In the genomic region with DNA sequence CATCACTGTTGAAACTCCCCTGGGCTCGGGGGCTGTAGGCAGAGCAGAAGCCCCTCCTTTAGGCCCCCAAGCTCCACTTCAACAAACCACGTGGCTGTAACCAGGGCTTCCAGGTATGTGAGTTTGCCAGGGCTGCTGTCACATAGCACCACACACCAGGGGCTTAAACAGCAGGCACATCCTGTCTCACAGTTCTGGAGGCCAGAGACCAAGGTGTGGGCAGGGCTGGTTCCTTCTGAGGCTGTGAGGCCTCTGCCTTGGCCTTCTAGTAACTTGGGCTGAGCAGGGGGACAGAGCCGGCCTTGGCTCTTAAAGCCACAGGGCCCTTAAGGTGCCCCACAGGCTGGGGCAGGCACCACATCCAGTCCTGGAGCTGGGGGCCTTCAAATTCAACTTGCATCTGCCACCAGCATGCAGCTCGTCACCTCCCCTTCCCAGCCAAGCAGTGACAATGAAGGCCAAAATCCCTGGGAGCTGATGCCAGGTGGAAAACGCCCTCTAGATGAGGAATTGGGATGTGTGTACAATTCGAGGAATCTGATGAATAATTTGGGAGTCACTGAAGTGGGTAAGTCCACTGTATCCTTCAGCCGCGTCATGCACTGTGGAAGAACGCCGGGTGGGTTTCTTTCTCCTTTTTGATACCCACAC, we compare ENCODE assay signal across 31 cellular contexts.
DNase-seq lines count a peak whose midpoint lies in the region; ATAC-seq, FAIRE-seq and TF ChIP-seq lines count a peak whose summit lies in the region.
"Had no signal": no experiment of that assay in that cellular context is flagged by ENCODE, and none has a peak within 500 bp of the region (broad histone marks: within the 10 kb centered on the region; RNA-seq: fewer than 3 reads in every experiment).

No MANE protein-coding gene starts in this region.

- DNase-seq in AG09309 (ENCODE audit: low read depth) = no peak
- peak; percentile 41 for DNase-seq in GM23248
- DNase-seq in RWPE2 (ENCODE audit: low spot score) = no peak
- peak; percentile 29 for DNase-seq in kidney
- DNase-seq in hepatocyte (ENCODE audit: low spot score) = no peak
- DNase-seq in DMS79 treated with DMSO at 0.1 percent for 48 hours (lab: John Stamatoyannopoulos, UW) = no peak
- DNase-seq in activated effector memory CD4-positive, alpha-beta T cell treated with Interleukin-2 at 50 U/mL for 16 hours = no peak
- no peak for DNase-seq in activated T-cell treated with anti-CD3 and anti-CD28 coated beads, Interleukin-2, amount 50 U/mL, for 72 hours
- DNase-seq: activated CD4-positive, CD25-positive, alpha-beta regulatory T cell treated with anti-CD3 and anti-CD28 coated beads, Interleukin-2, amount 50 U/mL, for 72 hours; activated CD8-positive, alpha-beta memory T cell treated with anti-CD3 and anti-CD28 coated beads for 24 hours; activated naive CD4-positive, alpha-beta T cell; activated T-cell treated with anti-CD3 and anti-CD28 coated beads, Interleukin-2, amount 50 U/mL, for 1 hour; body of pancreas; CD8-positive, alpha-beta T cell; DMS153; erythroblast; gastrocnemius medialis; hypothalamus; left ventricle myocardium superior; mucosa of descending colon; NCI-H1092 treated with DMSO at 0.1 percent for 48 hours; NCI-H2029 treated with DMSO at 0.1 percent for 48 hours; NCI-H345; NCI-H82; PC-9; sigmoid colon; SJCRH30; T-helper 1 cell; transverse colon had no signal

- no peaks in the 10 kb centered on the region for H3K36me3 Mint-ChIP-seq in activated T-cell treated with anti-CD3 and anti-CD28 coated beads, Interleukin-2, amount 50 U/mL, for 72 hours (ENCODE audit: insufficient read depth in 2 of 2)
- H3K36me3 Mint-ChIP-seq: CD8-positive, alpha-beta T cell had no signal

- no peaks in the 10 kb centered on the region for H3K79me2 ChIP-seq in GM23248 (ENCODE audit: insufficient read depth)
- no peaks in the 10 kb centered on the region for H3K79me2 ChIP-seq in hepatocyte

- no peak overlapping the region for H3K4me3 ChIP-seq in AG09309 (ENCODE audit: control insufficient read depth, low read depth, low read length)
- no peak overlapping the region for H3K4me3 ChIP-seq in GM23248
- H3K4me3 ChIP-seq in RWPE2 (ENCODE audit: severe bottlenecking) = no peak overlapping the region
- H3K4me3 ChIP-seq in kidney (ENCODE audit: low read length in 2 of 2) = no peak overlapping the region
- H3K4me3 ChIP-seq in hepatocyte = no peak overlapping the region
- H3K4me3 ChIP-seq: body of pancreas, gastrocnemius medialis, mucosa of descending colon, PC-9, sigmoid colon, SJCRH30, transverse colon had no signal

- no peak overlapping the region for H3K9ac ChIP-seq in GM23248
- no peak overlapping the region for H3K9ac ChIP-seq in kidney (ENCODE audit: low read length in 2 of 2)

- H3K9me2 ChIP-seq in GM23248 (ENCODE audit: insufficient read depth) = no peaks in the 10 kb centered on the region
- no peaks in the 10 kb centered on the region for H3K9me2 ChIP-seq in hepatocyte (replicated peaks; ENCODE audit: insufficient read depth)

- no peak for FAIRE-seq in kidney (lab: Jason Lieb, UNC)
- FAIRE-seq: GM12891 had no signal

- no peaks in the 10 kb centered on the region for H3F3A ChIP-seq in GM23248 (ENCODE audit: insufficient read depth)

- H3K9me3 Mint-ChIP-seq in activated T-cell treated with anti-CD3 and anti-CD28 coated beads, Interleukin-2, amount 50 U/mL, for 72 hours = no peaks in the 10 kb centered on the region
- H3K9me3 Mint-ChIP-seq: CD8-positive, alpha-beta T cell had no signal

- H3K36me3 ChIP-seq in GM23248 (ENCODE audit: low read depth) (no peaks in the 10 kb centered on the region), RWPE2 (ENCODE audit: low read depth) (no peaks in the 10 kb centered on the region), kidney (ENCODE audit: control insufficient read depth in 1 of 2, insufficient read depth in 2 of 2, low read length in 2 of 2) (no peaks in the 10 kb centered on the region), hepatocyte (replicated peaks; ENCODE audit: insufficient read depth, low read depth) (no peaks in the 10 kb centered on the region)
- H3K36me3 ChIP-seq: gastrocnemius medialis, sigmoid colon, SJCRH30, transverse colon had no signal

- peak; percentile 28; the same call in 2 of the 3 replicates for ATAC-seq in RWPE2 (ENCODE audit: low read depth)
- no peak for ATAC-seq in activated T-cell treated with anti-CD3 and anti-CD28 coated beads, Interleukin-2, amount 50 U/mL, for 72 hours (replicated peaks in 1 of 2)
- ATAC-seq: body of pancreas; CD8-positive, alpha-beta T cell; gastrocnemius medialis; left ventricle myocardium superior; mucosa of descending colon had no signal

- intact Hi-C loops in kidney (cut with DNase I) = no loop called here

- H3K27ac Mint-ChIP-seq in activated T-cell treated with anti-CD3 and anti-CD28 coated beads, Interleukin-2, amount 50 U/mL, for 72 hours = no peak overlapping the region
- H3K27ac Mint-ChIP-seq: CD8-positive, alpha-beta T cell had no signal

- peaks cover 9% of the 10 kb centered on the region for H3K4me1 Mint-ChIP-seq in activated T-cell treated with anti-CD3 and anti-CD28 coated beads, Interleukin-2, amount 50 U/mL, for 72 hours (ENCODE audit: low read depth)

- H3K27ac ChIP-seq in GM23248 (no peak overlapping the region), RWPE2 (ENCODE audit: poor library complexity, severe bottlenecking) (no peak overlapping the region), kidney (ENCODE audit: low read depth in 2 of 2, low read length in 2 of 2) (no peak overlapping the region), hepatocyte (no peak overlapping the region)
- H3K27ac ChIP-seq: body of pancreas, gastrocnemius medialis, HL-60, PC-9, sigmoid colon, SJCRH30, transverse colon had no signal

- H2AFZ ChIP-seq in GM23248 (no peak overlapping the region), hepatocyte (no peak overlapping the region)
- H2AFZ ChIP-seq: PC-9 had no signal

- H4K20me1 ChIP-seq in GM23248 (ENCODE audit: insufficient read depth) (no peaks in the 10 kb centered on the region), hepatocyte (ENCODE audit: insufficient read depth, poor library complexity, severe bottlenecking) (no peaks in the 10 kb centered on the region)

- no peaks in the 10 kb centered on the region for H3K4me1 ChIP-seq in GM23248 (ENCODE audit: insufficient read depth)
- H3K4me1 ChIP-seq in RWPE2 (ENCODE audit: insufficient read depth, poor library complexity, severe bottlenecking) = no peaks in the 10 kb centered on the region
- H3K4me1 ChIP-seq in kidney (ENCODE audit: control insufficient read depth in 1 of 2, insufficient read depth in 1 of 2, low read depth in 1 of 2, low read length in 2 of 2) = peaks cover 0 to 5% of the 10 kb centered on the region in 2 donors
- H3K4me1 ChIP-seq in hepatocyte (ENCODE audit: insufficient read depth) = no peaks in the 10 kb centered on the region
- H3K4me1 ChIP-seq: body of pancreas, gastrocnemius medialis, sigmoid colon, transverse colon had no signal

- peaks cover 28% of the 10 kb centered on the region for H3K27me3 Mint-ChIP-seq in activated T-cell treated with anti-CD3 and anti-CD28 coated beads, Interleukin-2, amount 50 U/mL, for 72 hours (ENCODE audit: low read depth)

- TF ChIP-seq CTCF in AG09309 (IDR thresholded peaks at IDR 0.05; ENCODE audit: control insufficient read depth, insufficient read depth, low read depth, low read length, missing control alignments) (peak; percentile 4), RWPE2 (IDR thresholded peaks at IDR 0.05; ENCODE audit: poor library complexity, severe bottlenecking) (peak; percentile 20), kidney (IDR thresholded peaks at IDR 0.05; ENCODE audit: borderline replicate concordance, extremely low read depth, insufficient read depth) (no peak), hepatocyte (IDR thresholded peaks at IDR 0.05; ENCODE audit: poor library complexity) (no peak)

- 0 out of 2 replicates have a peak, but pooled peaks cover 9% of the 10 kb centered on the region for H3K27me3 ChIP-seq in GM23248 (replicated peaks; ENCODE audit: insufficient read depth)
- H3K27me3 ChIP-seq in RWPE2 (ENCODE audit: insufficient read depth, poor library complexity, severe bottlenecking) = no peaks in the 10 kb centered on the region
- no peaks in the 10 kb centered on the region for H3K27me3 ChIP-seq in hepatocyte
- H3K27me3 ChIP-seq: SJCRH30 had no signal

- H3K4me2 ChIP-seq in GM23248 (ENCODE audit: unreplicated experiment) (no peak overlapping the region), hepatocyte (no peak overlapping the region)
- H3K4me2 ChIP-seq: PC-9 had no signal

- H3K9me3 ChIP-seq in GM23248 (ENCODE audit: low read depth) (no peaks in the 10 kb centered on the region), RWPE2 (ENCODE audit: severe bottlenecking) (no peaks in the 10 kb centered on the region), kidney (ENCODE audit: control insufficient read depth in 1 of 2, low read length in 2 of 2) (no peaks in the 10 kb centered on the region), hepatocyte (ENCODE audit: low read depth) (no peaks in the 10 kb centered on the region)
- H3K9me3 ChIP-seq: body of pancreas, gastrocnemius medialis, mucosa of descending colon, sigmoid colon, SJCRH30, transverse colon had no signal

- WGBS in GM23248 (ENCODE audit: low coverage in 1 of 2, low lambda C conversion rate in 2 of 2, missing lambda C conversion rate in 2 of 2), 2 experiments = 56 to 61% methylated on average over 10 of the region's 10 CpGs
- 84% methylated on average over 10 of the region's 10 CpGs for WGBS in hepatocyte (ENCODE audit: low lambda C conversion rate, missing lambda C conversion rate)

- H3K4me3 Mint-ChIP-seq in activated T-cell treated with anti-CD3 and anti-CD28 coated beads, Interleukin-2, amount 50 U/mL, for 72 hours = no peak overlapping the region
- H3K4me3 Mint-ChIP-seq: CD8-positive, alpha-beta T cell had no signal

- in situ Hi-C loops in GM23248 (cut with MboI) = no loop called here

Comparison
In these comparisons a context has a peak if more than half of its experiments do, and no peak if none do; other contexts are left out.
1. DNase-seq: peak in GM23248 (single experiment) and kidney (single experiment); none in AG09309 (single experiment), RWPE2 (single experiment), hepatocyte (single experiment), DMS79 treated with DMSO at 0.1 percent for 48 hours (single experiment), activated effector memory CD4-positive, alpha-beta T cell treated with Interleukin-2 at 50 U/mL for 16 hours (single experiment) and activated T-cell treated with anti-CD3 and anti-CD28 coated beads, Interleukin-2, amount 50 U/mL, for 72 hours (0 of 2).
2. CTCF ChIP-seq: peak in AG09309 (single experiment) and RWPE2 (single experiment); none in kidney (single experiment) and hepatocyte (single experiment).